Comparison of ENCODE assay signal across 16 cellular contexts in the genomic region with DNA sequence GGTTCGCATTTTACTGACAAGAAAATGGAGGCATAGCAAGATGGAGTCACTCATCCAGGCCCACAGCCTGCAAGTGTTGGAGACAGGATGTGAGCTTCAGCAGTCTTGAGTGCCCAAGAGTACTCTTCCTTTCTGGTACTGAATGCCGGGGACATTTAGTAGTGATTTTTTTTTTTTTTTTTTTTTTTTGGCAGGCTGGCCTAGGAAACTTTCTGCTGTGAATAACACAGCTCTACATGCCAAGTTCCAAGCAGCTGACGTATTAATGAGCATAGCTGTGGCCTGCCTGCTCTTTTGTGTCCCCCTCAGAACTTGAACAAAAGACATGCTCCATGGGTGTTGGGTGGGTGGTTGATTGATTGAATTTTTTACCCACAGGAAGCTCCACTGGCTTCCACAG.
DNase-seq lines count a peak whose midpoint lies in the region; ATAC-seq and TF ChIP-seq lines count a peak whose summit lies in the region.
"Had no signal": no experiment of that assay in that cellular context is flagged by ENCODE, and none has a peak within 500 bp of the region (broad histone marks: within the 10 kb centered on the region; RNA-seq: fewer than 3 reads in every experiment).

No MANE protein-coding gene starts in this region.

- 26% methylated on average over 3 of the region's 3 CpGs for WGBS in esophagus muscularis mucosa
- WGBS in suprapubic skin, result 46% methylated on average over 3 of the region's 3 CpGs

- no peaks in the 10 kb centered on the region for H3K27me3 Mint-ChIP-seq in activated CD4-positive, alpha-beta T cell treated with anti-CD3 and anti-CD28 coated beads, Interleukin-2, amount 10 ng/mL, durations not matched to agents 24 days and 14 days

- no peaks in the 10 kb centered on the region for H3K9me3 Mint-ChIP-seq in activated CD4-positive, alpha-beta T cell treated with anti-CD3 and anti-CD28 coated beads, Interleukin-2, amount 10 ng/mL, durations not matched to agents 24 days and 14 days
- H3K9me3 Mint-ChIP-seq: activated CD4-positive, alpha-beta memory T cell treated with anti-CD3 and anti-CD28 coated beads, Interleukin-2, amount 10 ng/mL, durations not matched to agents 7 days and 5 days; central memory CD8-positive, alpha-beta T cell had no signal

- H3K4me3 ChIP-seq in esophagus muscularis mucosa, result no peak overlapping the region
- H3K4me3 ChIP-seq in muscle layer of colon (ENCODE audit: low read depth in 1 of 2, low read length in 2 of 2), result no peak overlapping the region
- H3K4me3 ChIP-seq in upper lobe of right lung, result no peak overlapping the region
- no peak overlapping the region for H3K4me3 ChIP-seq in suprapubic skin
- H3K4me3 ChIP-seq: skin epidermis had no signal

- no peak overlapping the region for H3K27ac Mint-ChIP-seq in activated CD4-positive, alpha-beta T cell treated with anti-CD3 and anti-CD28 coated beads, Interleukin-2, amount 10 ng/mL, durations not matched to agents 24 days and 14 days
- H3K27ac Mint-ChIP-seq: activated CD4-positive, alpha-beta memory T cell treated with anti-CD3 and anti-CD28 coated beads, Interleukin-2, amount 10 ng/mL, durations not matched to agents 7 days and 5 days had no signal

- H3K36me3 ChIP-seq in esophagus muscularis mucosa (no peaks in the 10 kb centered on the region), muscle layer of colon (ENCODE audit: insufficient read depth, low read length) (no peaks in the 10 kb centered on the region), upper lobe of right lung (no peaks in the 10 kb centered on the region), suprapubic skin (no peaks in the 10 kb centered on the region)

- H3K27me3 ChIP-seq in esophagus muscularis mucosa (no peaks in the 10 kb centered on the region), muscle layer of colon (ENCODE audit: control insufficient read depth in 1 of 2, insufficient read depth in 2 of 2, low read length in 2 of 2) (no peaks in the 10 kb centered on the region), upper lobe of right lung (no peaks in the 10 kb centered on the region), suprapubic skin (no peaks in the 10 kb centered on the region)

- TF ChIP-seq CTCF in esophagus muscularis mucosa (IDR thresholded peaks at IDR 0.05) (no peak), upper lobe of right lung (IDR thresholded peaks at IDR 0.05) (no peak), suprapubic skin (IDR thresholded peaks at IDR 0.05) (no peak)

- peak; percentile 23 for ATAC-seq in upper lobe of right lung
- ATAC-seq in GM21423 (IDR thresholded peaks at IDR 0.05; ENCODE audit: unreplicated experiment), result no peak
- ATAC-seq: esophagus mucosa had no signal

- H3K4me1 ChIP-seq in esophagus muscularis mucosa (peaks cover 18 to 44% (median 32%) of the 10 kb centered on the region in 4 donors), muscle layer of colon (ENCODE audit: insufficient read depth, low read length) (peaks cover 26% of the 10 kb centered on the region), upper lobe of right lung (no peaks in the 10 kb centered on the region), suprapubic skin (peaks cover 5% of the 10 kb centered on the region)

- no peaks in the 10 kb centered on the region for H3K4me1 Mint-ChIP-seq in activated CD4-positive, alpha-beta T cell treated with anti-CD3 and anti-CD28 coated beads, Interleukin-2, amount 10 ng/mL, durations not matched to agents 24 days and 14 days
- H3K4me1 Mint-ChIP-seq: activated CD4-positive, alpha-beta memory T cell treated with anti-CD3 and anti-CD28 coated beads, Interleukin-2, amount 10 ng/mL, durations not matched to agents 7 days and 5 days; central memory CD8-positive, alpha-beta T cell had no signal

- no peaks in the 10 kb centered on the region for H3K36me3 Mint-ChIP-seq in activated CD4-positive, alpha-beta T cell treated with anti-CD3 and anti-CD28 coated beads, Interleukin-2, amount 10 ng/mL, durations not matched to agents 24 days and 14 days (ENCODE audit: low read depth)

- DNase-seq in NCI-H1105 treated with DMSO at 0.1 percent for 48 hours (lab: John Stamatoyannopoulos, UW) (peak; percentile 30), NCI-H1105 (lab: John Stamatoyannopoulos, UW) (no peak), esophagus muscularis mucosa (ENCODE audit: extremely low spot score) (no peak), upper lobe of right lung (no peak), suprapubic skin (ENCODE audit: low spot score in 2 of 2) (no peak)
- no peak for DNase-seq in activated CD4-positive, alpha-beta T cell treated with anti-CD3 and anti-CD28 coated beads, Interleukin-2, amount 10 ng/mL, durations not matched to agents 24 days and 14 days
- DNase-seq: activated CD4-positive, alpha-beta memory T cell treated with anti-CD3 and anti-CD28 coated beads, Interleukin-2, amount 10 ng/mL, durations not matched to agents 7 days and 5 days; activated effector memory CD4-positive, alpha-beta T cell treated with anti-CD3 and anti-CD28 coated beads, Interleukin-2, amount 50 U/mL, for 16 hours; NCI-H510A treated with DMSO at 0.1 percent for 48 hours; trophoblast cell had no signal

- no peaks in the 10 kb centered on the region for H3K9me3 ChIP-seq in esophagus muscularis mucosa
- H3K9me3 ChIP-seq in muscle layer of colon (ENCODE audit: low read length), result no peaks in the 10 kb centered on the region
- H3K9me3 ChIP-seq in upper lobe of right lung, result no peaks in the 10 kb centered on the region
- H3K9me3 ChIP-seq in suprapubic skin, result no peaks in the 10 kb centered on the region

- H3K9ac ChIP-seq in muscle layer of colon (ENCODE audit: low read length), result no peak overlapping the region

- intact Hi-C loops in esophagus muscularis mucosa (cut with DNase I) (loop anchor here (10.0 kb wide), 2 partner anchors 195 to 365 kb away; a partner anchor contains a TSS), upper lobe of right lung (cut with DNase I) (no loop called here)
- intact Hi-C loops in activated CD4-positive, alpha-beta T cell treated with anti-CD3 and anti-CD28 coated beads, Interleukin-2, amount 10 ng/mL, durations not matched to agents 24 days and 14 days (cut with micrococcal nuclease), result no loop called here

- TF ChIP-seq EP300 in esophagus muscularis mucosa (IDR thresholded peaks at IDR 0.05) (no peak), suprapubic skin (IDR thresholded peaks at IDR 0.05) (no peak)

- H3K4me3 Mint-ChIP-seq in activated CD4-positive, alpha-beta T cell treated with anti-CD3 and anti-CD28 coated beads, Interleukin-2, amount 10 ng/mL, durations not matched to agents 24 days and 14 days, result no peak overlapping the region
- H3K4me3 Mint-ChIP-seq: activated CD4-positive, alpha-beta memory T cell treated with anti-CD3 and anti-CD28 coated beads, Interleukin-2, amount 10 ng/mL, durations not matched to agents 7 days and 5 days; central memory CD8-positive, alpha-beta T cell had no signal

- H3K27ac ChIP-seq in esophagus muscularis mucosa (replicated peaks in 1 of 4), result peak overlapping the region; percentile 44 to 64 (median 58)
- H3K27ac ChIP-seq in muscle layer of colon (ENCODE audit: low read depth, low read length), result peak overlapping the region; percentile 30
- no peak overlapping the region for H3K27ac ChIP-seq in upper lobe of right lung
- no peak overlapping the region for H3K27ac ChIP-seq in suprapubic skin
- H3K27ac ChIP-seq: 22Rv1 had no signal

- no peak for TF ChIP-seq POLR2A in esophagus muscularis mucosa (IDR thresholded peaks at IDR 0.05; ENCODE audit: low read depth)
- TF ChIP-seq POLR2A in suprapubic skin (IDR thresholded peaks at IDR 0.05), result no peak

Comparison
In these comparisons a context has a peak if more than half of its experiments do, and no peak if none do; other contexts are left out.
1. H3K27ac ChIP-seq: peak in esophagus muscularis mucosa (4 of 4) and muscle layer of colon (single experiment); none in upper lobe of right lung (single experiment) and suprapubic skin (single experiment).